26 cellular contexts compared by ENCODE assay signal in genomic region chr17:3167574-3167973, GRCh38. TPM values are rescaled to one million over a fixed set of nuclear protein-coding genes. Genes with fewer than 3 reads are reported as not detected.
DNase-seq lines count a peak whose midpoint lies in the region; ATAC-seq, FAIRE-seq and TF ChIP-seq lines count a peak whose summit lies in the region.
"Had no signal": no experiment of that assay in that cellular context is flagged by ENCODE, and none has a peak within 500 bp of the region (broad histone marks: within the 10 kb centered on the region; RNA-seq: fewer than 3 reads in every experiment).

No MANE protein-coding gene starts in this region.

- no peak for FAIRE-seq in kidney (lab: Jason Lieb, UNC)

- H3K4me3 ChIP-seq in upper lobe of right lung (no peak overlapping the region), kidney (ENCODE audit: low read length in 2 of 2) (no peak overlapping the region)
- H3K4me3 ChIP-seq: heart right ventricle, Peyer's patch, smooth muscle cell, upper lobe of left lung had no signal

- no peaks in the 10 kb centered on the region for H3K36me3 ChIP-seq in upper lobe of right lung
- H3K36me3 ChIP-seq in kidney (ENCODE audit: control insufficient read depth in 1 of 2, insufficient read depth in 2 of 2, low read length in 2 of 2): no peaks in the 10 kb centered on the region
- H3K36me3 ChIP-seq: heart right ventricle, Peyer's patch, upper lobe of left lung had no signal

- H3K4me1 ChIP-seq in upper lobe of right lung (no peaks in the 10 kb centered on the region), kidney (ENCODE audit: control insufficient read depth in 1 of 2, insufficient read depth in 1 of 2, low read depth in 1 of 2, low read length in 2 of 2) (no peaks in the 10 kb centered on the region)
- H3K4me1 ChIP-seq: Peyer's patch, upper lobe of left lung had no signal

- H3K36me3 Mint-ChIP-seq in activated T-cell treated with anti-CD3 and anti-CD28 coated beads, Interleukin-2, amount 50 U/mL, for 72 hours (ENCODE audit: insufficient read depth in 2 of 2): peaks cover 0 to 2% of the 10 kb centered on the region in 2 donors
- no peaks in the 10 kb centered on the region for H3K36me3 Mint-ChIP-seq in activated T-cell treated with anti-CD3 and anti-CD28 coated beads, Interleukin-2, amount 50 U/mL, for 24 hours (ENCODE audit: low read depth)
- no peaks in the 10 kb centered on the region for H3K36me3 Mint-ChIP-seq in activated B cell treated with CpG ODN at 0.5 μM for 24 hours (ENCODE audit: low read depth)

- H3K27me3 Mint-ChIP-seq in activated T-cell treated with anti-CD3 and anti-CD28 coated beads, Interleukin-2, amount 50 U/mL, for 72 hours (ENCODE audit: low read depth): no peaks in the 10 kb centered on the region
- H3K27me3 Mint-ChIP-seq in activated T-cell treated with anti-CD3 and anti-CD28 coated beads, Interleukin-2, amount 50 U/mL, for 24 hours: peaks cover 28% of the 10 kb centered on the region
- H3K27me3 Mint-ChIP-seq in activated B cell treated with CpG ODN at 0.5 μM for 24 hours: peaks cover 4% of the 10 kb centered on the region

- H3K4me3 Mint-ChIP-seq in activated T-cell treated with anti-CD3 and anti-CD28 coated beads, Interleukin-2, amount 50 U/mL, for 72 hours: no peak overlapping the region
- no peak overlapping the region for H3K4me3 Mint-ChIP-seq in activated T-cell treated with anti-CD3 and anti-CD28 coated beads, Interleukin-2, amount 50 U/mL, for 24 hours
- H3K4me3 Mint-ChIP-seq in activated B cell treated with CpG ODN at 0.5 μM for 24 hours: peak overlapping the region; percentile 13
- H3K4me3 Mint-ChIP-seq: H9 had no signal

- H3K9me3 Mint-ChIP-seq in activated T-cell treated with anti-CD3 and anti-CD28 coated beads, Interleukin-2, amount 50 U/mL, for 72 hours: peaks cover 2 to 5% of the 10 kb centered on the region in 2 donors
- peaks cover 7% of the 10 kb centered on the region for H3K9me3 Mint-ChIP-seq in activated T-cell treated with anti-CD3 and anti-CD28 coated beads, Interleukin-2, amount 50 U/mL, for 24 hours
- H3K9me3 Mint-ChIP-seq in activated B cell treated with CpG ODN at 0.5 μM for 24 hours: peaks cover 9% of the 10 kb centered on the region

- H3K9me3 ChIP-seq in upper lobe of right lung (peaks cover 9% of the 10 kb centered on the region), kidney (ENCODE audit: control insufficient read depth in 1 of 2, low read length in 2 of 2) (peaks cover 0 to 8% of the 10 kb centered on the region in 2 donors)

- ATAC-seq in activated T-cell treated with anti-CD3 and anti-CD28 coated beads, Interleukin-2, amount 50 U/mL, for 72 hours (replicated peaks in 1 of 2): no peak
- ATAC-seq in activated B cell treated with CpG ODN at 0.5 μM for 24 hours (ENCODE audit: low read depth) (peak; percentile 71), upper lobe of right lung (peak; percentile 80), GM19397 (IDR thresholded peaks at IDR 0.05; ENCODE audit: unreplicated experiment) (no peak)
- ATAC-seq: heart right ventricle had no signal

- POLR2A ChIA-PET in activated B cell treated with CpG ODN at 0.5 μM for 24 hours (lab: Charles Lee): interaction anchor here (1.2 kb wide), 1 partner anchor 11 kb away, joined by 4 read pairs; no protein-coding TSS in a partner anchor

- intact Hi-C loops in activated B cell treated with CpG ODN at 0.5 μM for 24 hours (cut with micrococcal nuclease) (loop anchor here (10.0 kb wide), 1 partner anchor 467 kb away; the partner anchor contains the start of genes CTNS and SHPK), upper lobe of right lung (cut with DNase I) (no loop called here), kidney (cut with DNase I) (no loop called here)

- CTCF ChIA-PET in activated B cell treated with CpG ODN at 0.5 μM for 24 hours (lab: Charles Lee): no interaction called here

- no peaks in the 10 kb centered on the region for H3K27me3 ChIP-seq in upper lobe of right lung
- H3K27me3 ChIP-seq: Peyer's patch, upper lobe of left lung had no signal

- peaks cover 9% of the 10 kb centered on the region for H3K4me1 Mint-ChIP-seq in activated T-cell treated with anti-CD3 and anti-CD28 coated beads, Interleukin-2, amount 50 U/mL, for 72 hours (ENCODE audit: low read depth)
- no peaks in the 10 kb centered on the region for H3K4me1 Mint-ChIP-seq in activated T-cell treated with anti-CD3 and anti-CD28 coated beads, Interleukin-2, amount 50 U/mL, for 24 hours (ENCODE audit: low read depth)
- peaks cover 18% of the 10 kb centered on the region for H3K4me1 Mint-ChIP-seq in activated B cell treated with CpG ODN at 0.5 μM for 24 hours
- H3K4me1 Mint-ChIP-seq: H9 had no signal

- DNase-seq in activated T-cell treated with anti-CD3 and anti-CD28 coated beads, Interleukin-2, amount 50 U/mL, for 72 hours: no peak
- DNase-seq in activated T-cell treated with anti-CD3 and anti-CD28 coated beads, Interleukin-2, amount 50 U/mL, for 24 hours: no peak
- DNase-seq in MV-4-11 (lab: John Stamatoyannopoulos, UW): peak; percentile 95
- DNase-seq in activated B cell treated with CpG ODN at 0.5 μM for 24 hours: no peak
- DNase-seq in upper lobe of right lung: no peak
- DNase-seq in effector CD4-positive, alpha-beta T cell: no peak
- no peak for DNase-seq in kidney
- DNase-seq: activated CD4-positive, alpha-beta T cell treated with anti-CD3 and anti-CD28 coated beads, Interleukin-2, amount 50 U/mL, for 4 hours; activated gamma-delta T cell treated with Interleukin-2 at 50 U/mL for 16 hours; H9; heart right ventricle; NCI-H1417 treated with DMSO at 0.1 percent for 48 hours; NCI-H2171 treated with DMSO at 0.1 percent for 48 hours; NCI-H748 treated with DMSO at 0.1 percent for 48 hours; Peyer's patch; stimulated activated CD4-positive, alpha-beta T cell treated with anti-CD3 and anti-CD28 coated beads, Interleukin-4, amount 100 ng/mL, for 24 hours; T-helper 2 cell; upper lobe of left lung had no signal

- no peak overlapping the region for H3K27ac ChIP-seq in upper lobe of right lung
- no peak overlapping the region for H3K27ac ChIP-seq in kidney (ENCODE audit: low read depth in 2 of 2, low read length in 2 of 2)
- H3K27ac ChIP-seq: 22Rv1, Peyer's patch, upper lobe of left lung had no signal

- H3K27ac Mint-ChIP-seq in activated T-cell treated with anti-CD3 and anti-CD28 coated beads, Interleukin-2, amount 50 U/mL, for 72 hours: peak overlapping the region; percentile 34
- no peak overlapping the region for H3K27ac Mint-ChIP-seq in activated T-cell treated with anti-CD3 and anti-CD28 coated beads, Interleukin-2, amount 50 U/mL, for 24 hours
- no peak overlapping the region for H3K27ac Mint-ChIP-seq in activated B cell treated with CpG ODN at 0.5 μM for 24 hours
- H3K27ac Mint-ChIP-seq: H9 had no signal

- TF ChIP-seq CTCF in activated B cell treated with CpG ODN at 0.5 μM for 24 hours (IDR thresholded peaks at IDR 0.05) (no peak), upper lobe of right lung (IDR thresholded peaks at IDR 0.05) (no peak), kidney (IDR thresholded peaks at IDR 0.05; ENCODE audit: borderline replicate concordance, extremely low read depth, insufficient read depth) (no peak)

- H3K9ac ChIP-seq in kidney (ENCODE audit: low read length in 2 of 2): no peak overlapping the region

RNA-seq across cellular contexts. Expression of gene OR1A2, which starts 29.7 kb away (rescaled TPM):
- total RNA-seq in activated T-cell treated with anti-CD3 and anti-CD28 coated beads, Interleukin-2, amount 50 U/mL, for 72 hours: not detected
- not detected in 2 replicates for total RNA-seq in activated B cell treated with CpG ODN at 0.5 μM for 24 hours
- not detected for total RNA-seq in upper lobe of right lung
- total RNA-seq in kidney: not detected
- polyA plus RNA-seq in kidney (ENCODE audit: insufficient read depth, low read depth, low replicate concordance): not detected
- total RNA-seq: cardiac septum, dermis microvascular lymphatic vessel endothelial cell, H9, heart right ventricle, LHCN-M2, liver, Peyer's patch, pulmonary artery endothelial cell, smooth muscle cell, upper lobe of left lung had no signal
- polyA plus RNA-seq: heart right ventricle, liver, smooth muscle cell had no signal

RNA-seq across cellular contexts. Expression of gene OR1A1, which starts 39.9 kb away (rescaled TPM):
- total RNA-seq in activated T-cell treated with anti-CD3 and anti-CD28 coated beads, Interleukin-2, amount 50 U/mL, for 72 hours: not detected
- not detected in 2 replicates for total RNA-seq in activated B cell treated with CpG ODN at 0.5 μM for 24 hours
- not detected for total RNA-seq in upper lobe of right lung
- total RNA-seq in kidney: not detected
- polyA plus RNA-seq in kidney (ENCODE audit: insufficient read depth, low read depth, low replicate concordance): not detected
- total RNA-seq: cardiac septum, dermis microvascular lymphatic vessel endothelial cell, H9, heart right ventricle, LHCN-M2, liver, Peyer's patch, pulmonary artery endothelial cell, smooth muscle cell, upper lobe of left lung had no signal
- polyA plus RNA-seq: heart right ventricle, liver, smooth muscle cell had no signal

RNA-seq across cellular contexts. Expression of gene OR1G1, which starts 40.2 kb away (rescaled TPM):
- not detected for total RNA-seq in activated T-cell treated with anti-CD3 and anti-CD28 coated beads, Interleukin-2, amount 50 U/mL, for 72 hours
- total RNA-seq in activated B cell treated with CpG ODN at 0.5 μM for 24 hours (not detected in 2 replicates), upper lobe of right lung (not detected), kidney (not detected)
- not detected for polyA plus RNA-seq in kidney (ENCODE audit: insufficient read depth, low read depth, low replicate concordance)
- total RNA-seq: cardiac septum, dermis microvascular lymphatic vessel endothelial cell, H9, heart right ventricle, LHCN-M2, liver, Peyer's patch, pulmonary artery endothelial cell, smooth muscle cell, upper lobe of left lung had no signal
- polyA plus RNA-seq: heart right ventricle, liver, smooth muscle cell had no signal

Comparison
In these comparisons a context has a peak if more than half of its experiments do, and no peak if none do; other contexts are left out.
1. ATAC-seq: peak in activated B cell treated with CpG ODN at 0.5 μM for 24 hours (single experiment) and upper lobe of right lung (single experiment); none in activated T-cell treated with anti-CD3 and anti-CD28 coated beads, Interleukin-2, amount 50 U/mL, for 72 hours (0 of 2) and GM19397 (single experiment).